9 cellular contexts compared by ENCODE assay signal in genomic region chr1:27153549-27153886, GRCh38. TPM values are rescaled to one million over a fixed set of nuclear protein-coding genes. Genes with fewer than 3 reads are reported as not detected.
DNase-seq lines count a peak whose midpoint lies in the region; ATAC-seq and TF ChIP-seq lines count a peak whose summit lies in the region.
"Had no signal": no experiment of that assay in that cellular context is flagged by ENCODE, and none has a peak within 500 bp of the region (broad histone marks: within the 10 kb centered on the region; RNA-seq: fewer than 3 reads in every experiment).

No MANE protein-coding gene starts in this region.

- H3K27me3 ChIP-seq in rectal smooth muscle tissue (ENCODE audit: control insufficient read depth, insufficient read depth, low read length), result no peaks in the 10 kb centered on the region

- no peak for ATAC-seq in GM18858 (IDR thresholded peaks at IDR 0.05; ENCODE audit: unreplicated experiment)

- no peaks in the 10 kb centered on the region for H3K36me3 ChIP-seq in SK-N-MC (ENCODE audit: insufficient read depth, low read length)
- H3K36me3 ChIP-seq in rectal smooth muscle tissue (ENCODE audit: control insufficient read depth, insufficient read depth, low read length), result no peaks in the 10 kb centered on the region

- TF ChIP-seq CTCF in fibroblast of mammary gland (conservative IDR thresholded peaks at IDR 0.05; ENCODE audit: control insufficient read depth, insufficient read depth, low read depth, low read length), result no peak

- H3K27ac ChIP-seq in SK-N-MC, result no peak overlapping the region
- H3K27ac ChIP-seq in rectal smooth muscle tissue (ENCODE audit: low read depth, low read length), result peak overlapping the region; percentile 88

- no peaks in the 10 kb centered on the region for H3K9me3 ChIP-seq in SK-N-MC (ENCODE audit: low read depth, low read length)

- H3K9ac ChIP-seq in SK-N-MC (ENCODE audit: insufficient read length) (no peak overlapping the region), rectal smooth muscle tissue (ENCODE audit: low read length) (no peak overlapping the region)

- H3K4me1 ChIP-seq in rectal smooth muscle tissue (ENCODE audit: control insufficient read depth, insufficient read depth, low read length), result peaks cover 37% of the 10 kb centered on the region

- DNase-seq in ELR (ENCODE audit: low read depth) (peak; percentile 30), SK-N-MC (ENCODE audit: low read depth, low spot score) (no peak), fibroblast of mammary gland (ENCODE audit: low read depth) (no peak), ureter (ENCODE audit: low spot score) (no peak), COLO668 (lab: John Stamatoyannopoulos, UW; ENCODE audit: unreplicated experiment) (no peak), NCI-H1092 (lab: John Stamatoyannopoulos, UW) (no peak)
- DNase-seq: amniotic stem cell had no signal

- H3K4me3 ChIP-seq in SK-N-MC, result peak overlapping the region; percentile 86
- peak overlapping the region; percentile 60 for H3K4me3 ChIP-seq in fibroblast of mammary gland (ENCODE audit: control insufficient read depth, low read depth, low read length)
- peak overlapping the region; percentile 80 for H3K4me3 ChIP-seq in rectal smooth muscle tissue (ENCODE audit: low read length)

RNA-seq across cellular contexts. Expression of gene SLC9A1, which starts 1.4 kb away (rescaled TPM):
- 79.4 TPM for total RNA-seq in ureter
